In genomic region chr1:13356774-13357173, GRCh38 we compare ENCODE assay signal across 9 cellular contexts. TPM values are rescaled to one million over a fixed set of nuclear protein-coding genes. Genes with fewer than 3 reads are reported as not detected.
DNase-seq lines count a peak whose midpoint lies in the region; ATAC-seq and TF ChIP-seq lines count a peak whose summit lies in the region.
"Not testable (repeated sequence)": the region's sequence is repeated elsewhere in the genome, so short reads cannot be mapped to it uniquely, and the experiment has no call there.
"Had no signal": no experiment of that assay in that cellular context is flagged by ENCODE, and none has a peak within 500 bp of the region (broad histone marks: within the 10 kb centered on the region; RNA-seq: fewer than 3 reads in every experiment).

No MANE protein-coding gene starts in this region.

- not testable (repeated sequence) for ATAC-seq in heart right ventricle

- H4K20me1 ChIP-seq in SK-N-SH (ENCODE audit: insufficient read depth): not testable (repeated sequence)

- intact Hi-C loops in breast epithelium (cut with DNase I; ENCODE audit: low total_unique reads); heart right ventricle (cut with DNase I): not testable (repeated sequence)

- H3K27ac Mint-ChIP-seq in neural crest cell (ENCODE audit: unreplicated experiment): not testable (repeated sequence)

- H3K79me2 ChIP-seq in SK-N-SH (ENCODE audit: insufficient read depth): not testable (repeated sequence)

- H3K4me3 Mint-ChIP-seq in neural crest cell: not testable (repeated sequence)

- not testable (repeated sequence) for H3K9me2 ChIP-seq in SK-N-SH

- peak; percentile 58 for TF ChIP-seq RAD21 in SK-N-SH (IDR thresholded peaks at IDR 0.05; ENCODE audit: low read length)

- peak; percentile 6 for DNase-seq in DMS153 (lab: John Stamatoyannopoulos, UW)
- peak; percentile 16 for DNase-seq in HS-5 (ENCODE audit: low read depth)
- peak; percentile 5 for DNase-seq in NCI-H2227 treated with DMSO at 0.1 percent for 48 hours (lab: John Stamatoyannopoulos, UW)
- peak; percentile 10 for DNase-seq in SK-N-SH
- DNase-seq in breast epithelium (ENCODE audit: low spot score in 2 of 2): not testable (repeated sequence)
- DNase-seq in heart right ventricle: peak in 1 of 2 donors; percentile 10
- DNase-seq in neural crest cell (ENCODE audit: low read depth, low spot score): peak; percentile 46
- DNase-seq in tibial nerve (ENCODE audit: low spot score in 2 of 2): peak in 1 of 2 donors; percentile 69

- H3K36me3 Mint-ChIP-seq in neural crest cell (ENCODE audit: low read depth): not testable (repeated sequence)

- H3F3A ChIP-seq in SK-N-SH (replicated peaks; ENCODE audit: insufficient read depth): not testable (repeated sequence)

- H3K4me1 ChIP-seq in SK-N-SH (ENCODE audit: control insufficient read depth in 1 of 2, insufficient read depth in 2 of 2, low read depth in 1 of 2, low read length in 1 of 2); breast epithelium; heart right ventricle; tibial nerve: not testable (repeated sequence)

- not testable (repeated sequence) for H3K4me1 Mint-ChIP-seq in neural crest cell

- not testable (repeated sequence) for H3K27me3 Mint-ChIP-seq in neural crest cell (ENCODE audit: low read depth)

- not testable (repeated sequence) for TF ChIP-seq POLR2A in breast epithelium (IDR thresholded peaks at IDR 0.05); tibial nerve (IDR thresholded peaks at IDR 0.05)

- H3K36me3 ChIP-seq in SK-N-SH (replicated peaks in 1 of 2; ENCODE audit: control insufficient read depth in 1 of 2, insufficient read depth in 2 of 2, low read length in 1 of 2); breast epithelium; heart right ventricle; tibial nerve: not testable (repeated sequence)

- POLR2A ChIA-PET in SK-N-SH (lab: Yijun Ruan, JAX): not testable (repeated sequence)

- not testable (repeated sequence) for H2AFZ ChIP-seq in SK-N-SH (ENCODE audit: low read depth)

- not testable (repeated sequence) for TF ChIP-seq EP300 in SK-N-SH (IDR thresholded peaks at IDR 0.05; ENCODE audit: borderline replicate concordance in 1 of 2, low read depth in 1 of 2, low read length in 1 of 2); tibial nerve (IDR thresholded peaks at IDR 0.05)

- TF ChIP-seq CTCF in SK-N-SH (IDR thresholded peaks at IDR 0.05) (peak; percentile 65), breast epithelium (IDR thresholded peaks at IDR 0.05) (peak; percentile 11 to 55 (median 25)), heart right ventricle (IDR thresholded peaks at IDR 0.05) (peak; percentile 24 to 67 (median 59)), neural crest cell (conservative IDR thresholded peaks at IDR 0.05) (peak; percentile 72), tibial nerve (IDR thresholded peaks at IDR 0.05) (peak; percentile 43 to 63 (median 51))

- H3K9ac ChIP-seq in SK-N-SH: not testable (repeated sequence)

- not testable (repeated sequence) for H3K27ac ChIP-seq in SK-N-SH (ENCODE audit: low read depth in 2 of 2, low read length in 1 of 2); breast epithelium; heart right ventricle; tibial nerve

- CTCF ChIA-PET in SK-N-SH (lab: Yijun Ruan, JAX): not testable (repeated sequence)

- H3K9me3 Mint-ChIP-seq in neural crest cell: not testable (repeated sequence)

- not testable (repeated sequence) for H3K4me3 ChIP-seq in SK-N-SH (ENCODE audit: low read depth in 2 of 2, low read length in 1 of 2); breast epithelium; heart right ventricle; tibial nerve

- H3K27me3 ChIP-seq in SK-N-SH (ENCODE audit: insufficient read depth); breast epithelium; heart right ventricle; tibial nerve: not testable (repeated sequence)

- H3K4me2 ChIP-seq in SK-N-SH: not testable (repeated sequence)

- not testable (repeated sequence) for H3K9me3 ChIP-seq in SK-N-SH, breast epithelium
- H3K9me3 ChIP-seq in heart right ventricle (peaks cover 0 to 11% (median 0%) of the 10 kb centered on the region in 11 donors), tibial nerve (peaks cover 0 to 15% (median 0%) of the 10 kb centered on the region in 4 donors)

- 0% methylated on average over 5 of the region's 5 CpGs for WGBS in SK-N-SH (ENCODE audit: low lambda C conversion rate)
- WGBS in heart right ventricle, 2 donors: 2% methylated on average over 5 of the region's 5 CpGs
- WGBS in tibial nerve, 2 donors: 4 to 7% methylated on average over 5 of the region's 5 CpGs

TF ChIP-seq in SK-N-SH, 30 proteins besides CTCF, POLR2A, EP300 and RAD21:
- TF ChIP-seq SMC3 (IDR thresholded peaks at IDR 0.05; ENCODE audit: low read depth, low read length): peak; percentile 47

RNA-seq across cellular contexts. Expression of gene PRAMEF14, which starts 9.8 kb away (rescaled TPM):
- polyA plus RNA-seq in SK-N-SH (2012; rRNA removed) (not detected in 2 replicates), heart right ventricle (not detected)
- polyA plus RNA-seq in SK-N-SH (2012; cell fraction: cytosol; rRNA removed): not detected in 2 replicates
- polyA plus RNA-seq in SK-N-SH (2012; cell fraction: nucleus; rRNA removed): not detected in 2 replicates
- total RNA-seq in breast epithelium (not detected), heart right ventricle (not detected), neural crest cell (not detected in 2 replicates), tibial nerve (not detected)
- total RNA-seq: T-helper 1 cell treated with Interleukin-12 subunit alpha and Interleukin-12 subunit beta and Interleukin-4 antibody, amounts not matched to agents 30 ng/mL and 1 ng/mL, for 36 hours had no signal

RNA-seq across cellular contexts. Expression of gene PRAMEF19, which starts 15.0 kb away (rescaled TPM):
- polyA plus RNA-seq in SK-N-SH (2012; rRNA removed): not detected in 2 replicates
- not detected in 2 replicates for polyA plus RNA-seq in SK-N-SH (2012; cell fraction: cytosol; rRNA removed)
- polyA plus RNA-seq in SK-N-SH (2012; cell fraction: nucleus; rRNA removed): not detected in 2 replicates
- not detected for total RNA-seq in breast epithelium
- not detected for total RNA-seq in heart right ventricle
- polyA plus RNA-seq in heart right ventricle: not detected
- total RNA-seq in neural crest cell: not detected in 2 replicates
- not detected for total RNA-seq in tibial nerve
- total RNA-seq: T-helper 1 cell treated with Interleukin-12 subunit alpha and Interleukin-12 subunit beta and Interleukin-4 antibody, amounts not matched to agents 30 ng/mL and 1 ng/mL, for 36 hours had no signal

RNA-seq across cellular contexts. Expression of gene PRAMEF17, which starts 32.7 kb away (rescaled TPM):
- polyA plus RNA-seq in SK-N-SH (2012; rRNA removed) (not detected in 2 replicates), heart right ventricle (not detected)
- not detected in 2 replicates for polyA plus RNA-seq in SK-N-SH (2012; cell fraction: cytosol; rRNA removed)
- not detected in 2 replicates for polyA plus RNA-seq in SK-N-SH (2012; cell fraction: nucleus; rRNA removed)
- total RNA-seq in breast epithelium (not detected), heart right ventricle (not detected), neural crest cell (not detected in 2 replicates), tibial nerve (not detected)
- total RNA-seq: T-helper 1 cell treated with Interleukin-12 subunit alpha and Interleukin-12 subunit beta and Interleukin-4 antibody, amounts not matched to agents 30 ng/mL and 1 ng/mL, for 36 hours had no signal

RNA-seq across cellular contexts. Expression of gene PRAMEF15, which starts 41.4 kb away (rescaled TPM):
- not detected in 2 replicates for polyA plus RNA-seq in SK-N-SH (2012; rRNA removed)
- polyA plus RNA-seq in SK-N-SH (2012; cell fraction: cytosol; rRNA removed): 0.03 TPM in 1 of 2 replicates, not detected in the other
- polyA plus RNA-seq in SK-N-SH (2012; cell fraction: nucleus; rRNA removed): 0.04 TPM in 1 of 2 replicates, not detected in the other
- total RNA-seq in breast epithelium: not detected
- not detected for total RNA-seq in heart right ventricle
- polyA plus RNA-seq in heart right ventricle: not detected
- total RNA-seq in neural crest cell: not detected in 2 replicates
- total RNA-seq in tibial nerve: not detected
- total RNA-seq: T-helper 1 cell treated with Interleukin-12 subunit alpha and Interleukin-12 subunit beta and Interleukin-4 antibody, amounts not matched to agents 30 ng/mL and 1 ng/mL, for 36 hours had no signal

RNA-seq across cellular contexts. Expression of gene PRAMEF33, which starts 53.4 kb away (rescaled TPM):
- polyA plus RNA-seq in SK-N-SH (2012; rRNA removed) (not detected in 2 replicates), heart right ventricle (not detected)
- not detected in 2 replicates for polyA plus RNA-seq in SK-N-SH (2012; cell fraction: cytosol; rRNA removed)
- polyA plus RNA-seq in SK-N-SH (2012; cell fraction: nucleus; rRNA removed): not detected in 2 replicates
- total RNA-seq in breast epithelium (not detected), heart right ventricle (not detected), neural crest cell (not detected in 2 replicates), tibial nerve (not detected)
- total RNA-seq: T-helper 1 cell treated with Interleukin-12 subunit alpha and Interleukin-12 subunit beta and Interleukin-4 antibody, amounts not matched to agents 30 ng/mL and 1 ng/mL, for 36 hours had no signal
